ENCODE assay signal across 18 cellular contexts in genomic region chr3:53137221-53137620, GRCh38.
"Had no signal": no experiment of that assay in that cellular context is flagged by ENCODE, and none has a peak within 500 bp of the region (broad histone marks: within the 10 kb centered on the region; RNA-seq: fewer than 3 reads in every experiment).

No MANE protein-coding gene starts in this region.

- H3K4me3 Mint-ChIP-seq: activated CD8-positive, alpha-beta memory T cell treated with anti-CD3 and anti-CD28 coated beads, Interleukin-2, amount 10 ng/mL, durations not matched to agents 7 days and 5 days; activated naive CD4-positive, alpha-beta T cell treated with anti-CD3 and anti-CD28 coated beads, Interleukin-2, amount 10 ng/mL, durations not matched to agents 7 days and 5 days; naive thymus-derived CD4-positive, alpha-beta T cell; stimulated activated naive B cell treated with anti-CD40 and anti-IgM and Interleukin-4, amounts not matched to agents 10 μg/mL and 1 μg/mL and 100 μg/mL, for 72 hours had no signal

- H3K9me3 Mint-ChIP-seq: activated naive CD4-positive, alpha-beta T cell treated with anti-CD3 and anti-CD28 coated beads, Interleukin-2, amount 10 ng/mL, durations not matched to agents 7 days and 5 days; activated T-helper 2 cell treated with anti-CD3 and anti-CD28 coated beads, Interferon-gamma antibody, Interleukin-2, Interleukin-4, amounts not matched to agents 10 μg/mL and 5 μg/mL and 100 μg/mL, durations not matched to agents 14 hours and 24 hours and 36 hours; naive thymus-derived CD4-positive, alpha-beta T cell; stimulated activated naive B cell treated with anti-CD40 and anti-IgM and Interleukin-4, amounts not matched to agents 10 μg/mL and 1 μg/mL and 100 μg/mL, for 72 hours had no signal

- H3K27ac Mint-ChIP-seq: activated CD8-positive, alpha-beta memory T cell treated with anti-CD3 and anti-CD28 coated beads, Interleukin-2, amount 10 ng/mL, durations not matched to agents 7 days and 5 days; activated naive CD4-positive, alpha-beta T cell treated with anti-CD3 and anti-CD28 coated beads, Interleukin-2, amount 10 ng/mL, durations not matched to agents 7 days and 5 days; activated T-helper 2 cell treated with anti-CD3 and anti-CD28 coated beads, Interferon-gamma antibody, Interleukin-2, Interleukin-4, amounts not matched to agents 10 μg/mL and 5 μg/mL and 100 μg/mL, durations not matched to agents 14 hours and 24 hours and 36 hours; naive thymus-derived CD4-positive, alpha-beta T cell; stimulated activated naive B cell treated with anti-CD40 and anti-IgM and Interleukin-4, amounts not matched to agents 10 μg/mL and 1 μg/mL and 100 μg/mL, for 72 hours had no signal

- H3K27me3 Mint-ChIP-seq: activated CD8-positive, alpha-beta memory T cell treated with anti-CD3 and anti-CD28 coated beads, Interleukin-2, amount 10 ng/mL, durations not matched to agents 7 days and 5 days; naive thymus-derived CD4-positive, alpha-beta T cell; stimulated activated naive B cell treated with anti-CD40 and anti-IgM and Interleukin-4, amounts not matched to agents 10 μg/mL and 1 μg/mL and 100 μg/mL, for 72 hours had no signal

- H3K36me3 Mint-ChIP-seq: activated CD8-positive, alpha-beta memory T cell treated with anti-CD3 and anti-CD28 coated beads, Interleukin-2, amount 10 ng/mL, durations not matched to agents 7 days and 5 days; activated naive CD4-positive, alpha-beta T cell treated with anti-CD3 and anti-CD28 coated beads, Interleukin-2, amount 10 ng/mL, durations not matched to agents 7 days and 5 days; naive thymus-derived CD4-positive, alpha-beta T cell; stimulated activated naive B cell treated with anti-CD40 and anti-IgM and Interleukin-4, amounts not matched to agents 10 μg/mL and 1 μg/mL and 100 μg/mL, for 72 hours had no signal

- DNase-seq: activated CD4-positive, alpha-beta T cell treated with anti-CD3 and anti-CD28 coated beads, Interleukin-2, amount 50 U/mL, for 4 hours; activated CD8-positive, alpha-beta memory T cell treated with anti-CD3 and anti-CD28 coated beads, Interleukin-2, amount 10 ng/mL, durations not matched to agents 7 days and 5 days; activated naive CD4-positive, alpha-beta T cell treated with anti-CD3 and anti-CD28 coated beads, Interleukin-2, amount 10 ng/mL, durations not matched to agents 7 days and 5 days; activated T-cell treated with anti-CD3 and anti-CD28 coated beads, Interleukin-2, amount 50 U/mL, for 1 hour; adrenal gland; foreskin melanocyte; left ventricle myocardium inferior; mucosa of descending colon; naive thymus-derived CD4-positive, alpha-beta T cell; posterior cingulate gyrus; stimulated activated CD4-positive, alpha-beta T cell treated with anti-CD3 and anti-CD28 coated beads, Interleukin-15, amount 100 ng/mL, for 24 hours; stimulated activated CD4-positive, alpha-beta T cell treated with anti-CD3 and anti-CD28 coated beads, Interleukin-4, amount 100 ng/mL, for 1 hour; stimulated activated naive B cell treated with anti-CD40 and anti-IgM and Interleukin-4, amounts not matched to agents 10 μg/mL and 1 μg/mL and 100 μg/mL, for 72 hours; transverse colon had no signal

- H3K27ac ChIP-seq: adrenal gland, epithelial cell of prostate, left ventricle myocardium inferior, transverse colon, vagina had no signal

- H3K4me1 Mint-ChIP-seq: activated CD8-positive, alpha-beta memory T cell treated with anti-CD3 and anti-CD28 coated beads, Interleukin-2, amount 10 ng/mL, durations not matched to agents 7 days and 5 days; activated naive CD4-positive, alpha-beta T cell treated with anti-CD3 and anti-CD28 coated beads, Interleukin-2, amount 10 ng/mL, durations not matched to agents 7 days and 5 days had no signal

- ATAC-seq: activated CD4-positive, CD25-positive, alpha-beta regulatory T cell treated with anti-CD3 and anti-CD28 coated beads, Interleukin-2, amount 50 U/mL, for 24 hours; activated CD8-positive, alpha-beta memory T cell treated with anti-CD3 and anti-CD28 coated beads, Interleukin-2, amount 10 ng/mL, durations not matched to agents 7 days and 5 days; mucosa of descending colon had no signal
